Comparison of ENCODE assay signal across 8 cellular contexts in the genomic region with DNA sequence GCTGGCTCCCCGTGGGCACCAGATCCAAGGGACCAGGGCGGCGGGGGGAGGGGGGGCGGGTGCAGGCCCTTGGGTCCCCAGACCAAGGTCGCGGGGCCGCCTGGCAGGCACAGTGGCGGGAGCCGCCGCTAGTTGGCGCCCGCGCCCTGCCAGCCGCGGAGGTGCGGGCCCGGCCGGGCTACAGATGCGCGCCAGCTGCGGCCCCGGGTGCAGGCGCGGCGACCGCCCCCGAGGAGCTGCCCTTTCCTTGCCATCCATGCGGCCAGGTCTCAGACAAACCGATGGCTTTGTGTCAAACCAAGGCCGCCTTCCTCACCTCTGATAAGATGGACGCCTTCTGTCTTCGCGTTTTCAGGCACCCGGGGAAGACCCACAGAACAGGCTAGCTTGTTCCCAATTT. TPM values are rescaled to one million over a fixed set of nuclear protein-coding genes. Genes with fewer than 3 reads are reported as not detected.
DNase-seq lines count a peak whose midpoint lies in the region; ATAC-seq, FAIRE-seq and TF ChIP-seq lines count a peak whose summit lies in the region.

No MANE protein-coding gene starts in this region.

- no peak overlapping the region for H2AK5ac ChIP-seq in H1 (ENCODE audit: low read depth, low read length)

- TF ChIP-seq POLR2A in H1 (IDR thresholded peaks at IDR 0.05; ENCODE audit: control extremely low read depth in 1 of 2, low read depth in 2 of 2, low read length in 2 of 2), result no peak

- H3K18ac ChIP-seq in H1 (ENCODE audit: extremely low read depth, low read length), result peak overlapping the region; percentile 87

- H2AFZ ChIP-seq in H1 (ENCODE audit: low read length), result peak overlapping the region; percentile 72; the same call in 1 of the 2 replicates

- peak overlapping the region; percentile 89 to 90 for H3K4me2 ChIP-seq in H1 (ENCODE audit: insufficient read depth in 1 of 2, low read depth in 2 of 2, low read length in 2 of 2)

- no peak overlapping the region for H4K91ac ChIP-seq in H1 (replicated peaks; ENCODE audit: insufficient read length, low read length)

- H2BK20ac ChIP-seq in H1 (ENCODE audit: low read length), result no peak overlapping the region

- peaks cover 43 to 45% of the 10 kb centered on the region in 2 donors for H3K4me1 Mint-ChIP-seq in natural killer cell treated with Interleukin-12 subunit alpha and Interleukin-12 subunit beta and Interleukin-15 and Interleukin-18, amount 100 ng/mL, for 72 hours (ENCODE audit: low read depth in 2 of 2)

- H2BK5ac ChIP-seq in H1 (ENCODE audit: low read depth, low read length), result no peak overlapping the region

- peak overlapping the region; percentile 76 for H3K4me3 Mint-ChIP-seq in natural killer cell treated with Interleukin-12 subunit alpha and Interleukin-12 subunit beta and Interleukin-15 and Interleukin-18, amount 100 ng/mL, for 72 hours

- H3K27ac Mint-ChIP-seq in natural killer cell treated with Interleukin-12 subunit alpha and Interleukin-12 subunit beta and Interleukin-15 and Interleukin-18, amount 100 ng/mL, for 72 hours, result peak overlapping the region; percentile 49 to 73

- peaks cover 60 to 86% (median 81%) of the 10 kb centered on the region in 4 experiments for H3K27me3 ChIP-seq in H1 (replicated peaks in 1 of 4; ENCODE audit: control insufficient read depth in 3 of 4, extremely low read depth in 1 of 4, insufficient read depth in 3 of 4, low read length in 3 of 4)

- POLR2A ChIA-PET in H1 (lab: Charles Lee; ENCODE audit: partially characterized antibody), result interaction anchor here (1.5 kb wide), 1 partner anchor 201 kb away, joined by 3 read pairs; no protein-coding TSS in a partner anchor

- no peaks in the 10 kb centered on the region for H3K79me2 ChIP-seq in H1 (ENCODE audit: control insufficient read depth in 1 of 2, insufficient read depth in 2 of 2, low read length in 2 of 2)

- H4K8ac ChIP-seq in H1 (ENCODE audit: extremely low read depth, insufficient read depth, low read length), result peak overlapping the region; percentile 17; the same call in 1 of the 2 replicates

- no peaks in the 10 kb centered on the region for H3K79me1 ChIP-seq in H1 (ENCODE audit: low read depth, low read length)

- CTCF ChIA-PET in H1 (lab: Charles Lee; ENCODE audit: partially characterized antibody), result interaction anchor here (0.6 to 4.3 kb wide), 30 partner anchors 9 to 279 kb away, joined by 3 to 28 read pairs (median 4); no protein-coding TSS in a partner anchor

- no peaks in the 10 kb centered on the region for H3K9me3 Mint-ChIP-seq in natural killer cell treated with Interleukin-12 subunit alpha and Interleukin-12 subunit beta and Interleukin-15 and Interleukin-18, amount 100 ng/mL, for 72 hours

- peaks cover 0 to 8% of the 10 kb centered on the region in 2 experiments for H4K20me1 ChIP-seq in H1 (replicated peaks in 1 of 2; ENCODE audit: control insufficient read depth in 1 of 2, insufficient read depth in 2 of 2, low read length in 2 of 2)

- H2BK12ac ChIP-seq in H1 (ENCODE audit: low read depth, low read length), result peak overlapping the region; percentile 94; the same call in 1 of the 2 replicates

- intact Hi-C loops in posterior vena cava (cut with DNase I), result loop anchor here in 1 of 2 donors (5.0 to 10.0 kb wide), 2 partner anchors 105 to 163 kb away; no protein-coding TSS in a partner anchor

- peaks cover 13% of the 10 kb centered on the region for H3K36me3 Mint-ChIP-seq in natural killer cell treated with Interleukin-12 subunit alpha and Interleukin-12 subunit beta and Interleukin-15 and Interleukin-18, amount 100 ng/mL, for 72 hours

- peak overlapping the region; percentile 19 to 61 (median 38); a peak in 7 of 8 replicates for H3K4me3 ChIP-seq in H1 (ENCODE audit: extremely low read depth in 1 of 4, insufficient read depth in 2 of 4, low read depth in 3 of 4, low read length in 4 of 4)

- TF ChIP-seq CTCF in H1 (IDR thresholded peaks at IDR 0.05; ENCODE audit: control extremely low read depth in 1 of 3, insufficient read depth in 1 of 3, low read depth in 1 of 3, low read length in 3 of 3), result peak in 2 of 3 experiments; percentile 64 to 81; a peak in 3 of 4 replicates

- peaks cover 6 to 59% (median 37%) of the 10 kb centered on the region in 4 experiments for H3K4me1 ChIP-seq in H1 (replicated peaks in 1 of 4; ENCODE audit: control insufficient read depth in 3 of 4, insufficient read depth in 4 of 4, low read length in 3 of 4)

- FAIRE-seq in H1 (lab: Jason Lieb, UNC), result no peak

- H3K23me2 ChIP-seq in H1 (ENCODE audit: low read depth, low read length), result peaks cover 23% of the 10 kb centered on the region; the same call in 1 of the 2 replicates

- H2BK120ac ChIP-seq in H1 (replicated peaks; ENCODE audit: low read depth, low read length), result no peak overlapping the region

- no peak overlapping the region for H3K56ac ChIP-seq in H1 (replicated peaks; ENCODE audit: insufficient read length, low read depth, low read length)

- no peak overlapping the region for H3K27ac ChIP-seq in H1 (ENCODE audit: low read depth, low read length)

- no peak for TF ChIP-seq EP300 in H1 (IDR thresholded peaks at IDR 0.05; ENCODE audit: borderline replicate concordance in 1 of 2, low read depth in 2 of 2, low read length in 2 of 2)

- no peak overlapping the region for H3K4ac ChIP-seq in H1 (replicated peaks; ENCODE audit: insufficient read length, low read depth, low read length)

- no peak overlapping the region for H3K14ac ChIP-seq in H1 (ENCODE audit: insufficient read length)

- H4K5ac ChIP-seq in H1 (ENCODE audit: insufficient read length, low read depth, low read length), result no peak overlapping the region

- WGBS in H1 (ENCODE audit: extremely low coverage in 1 of 2, insufficient coverage in 1 of 2, insufficient read length in 1 of 2, insufficient replicate concordance in 2 of 2, low coverage in 1 of 2, low lambda C conversion rate in 2 of 2, missing lambda C conversion rate in 1 of 2), 2 experiments, result 6% methylated on average over 7 of the region's 34 CpGs; no CpG with 5 or more reads in 1 of the 2 experiments

- peak; percentile 66 for DNase-seq in Daoy (ENCODE audit: low read depth)
- peak; percentile 42 for DNase-seq in LoVo (ENCODE audit: low spot score)
- peak; percentile 29 to 40 for DNase-seq in activated CD4-positive, alpha-beta T cell treated with anti-CD3 and anti-CD28 coated beads, Interleukin-2, amount 50 U/mL, for 24 hours (ENCODE audit: low read depth in 1 of 2, low spot score in 1 of 2)
- peak in 1 of 2 experiments; percentile 89 for DNase-seq in H1 (ENCODE audit: low read depth in 1 of 2, low spot score in 2 of 2)
- no peak for DNase-seq in natural killer cell treated with Interleukin-12 subunit alpha and Interleukin-12 subunit beta and Interleukin-15 and Interleukin-18, amount 100 ng/mL, for 72 hours (ENCODE audit: low spot score)
- DNase-seq in posterior vena cava (ENCODE audit: low spot score), result no peak
- no peak for DNase-seq in G401 (ENCODE audit: low spot score)

- no peak overlapping the region for H2BK15ac ChIP-seq in H1 (ENCODE audit: low read length)

- TF ChIP-seq RAD21 in H1 (IDR thresholded peaks at IDR 0.05 in 1 of 2, conservative IDR thresholded peaks at IDR 0.05 in 1 of 2; ENCODE audit: low read depth in 2 of 2, low read length in 2 of 2), result peak; percentile 63 to 75

- in situ Hi-C loops in G401 (cut with HindIII; ENCODE audit: low sequenced_read_pairs), result no loop called here

- H3K23ac ChIP-seq in H1 (ENCODE audit: insufficient read length), result no peak overlapping the region

- ATAC-seq in natural killer cell treated with Interleukin-12 subunit alpha and Interleukin-12 subunit beta and Interleukin-15 and Interleukin-18, amount 100 ng/mL, for 72 hours, result peak; percentile 34 to 35
- ATAC-seq in GM18873 (IDR thresholded peaks at IDR 0.05; ENCODE audit: low FRiP score, unreplicated experiment), result no peak

- no peaks in the 10 kb centered on the region for H3K36me3 ChIP-seq in H1 (ENCODE audit: control insufficient read depth in 2 of 4, insufficient read depth in 4 of 4, low read length in 3 of 4)

- no peaks in the 10 kb centered on the region for H3K27me3 Mint-ChIP-seq in natural killer cell treated with Interleukin-12 subunit alpha and Interleukin-12 subunit beta and Interleukin-15 and Interleukin-18, amount 100 ng/mL, for 72 hours

- H3K9me3 ChIP-seq in H1 (ENCODE audit: insufficient read depth in 2 of 2, low read depth in 1 of 2, low read length in 1 of 2), result no peaks in the 10 kb centered on the region

- H3K9ac ChIP-seq in H1 (replicated peaks in 1 of 4; ENCODE audit: extremely low read depth in 1 of 4, low read depth in 3 of 4, low read length in 3 of 4), result no peak overlapping the region

TF ChIP-seq in H1, 55 proteins besides CTCF, POLR2A, EP300 and RAD21 (continues in another document):
- TF ChIP-seq POU5F1 (IDR thresholded peaks at IDR 0.05; ENCODE audit: low read depth, low read length) (no peak), CREB1 (IDR thresholded peaks at IDR 0.05) (no peak)

RNA-seq across cellular contexts. Expression of a gene that starts 2.2 kb away (rescaled TPM):
- total RNA-seq in Daoy (2014; rRNA removed; shearing (Covaris generic)), result 5.5 and 5.6 TPM in 2 replicates
- total RNA-seq in H1 (2021; fragmentation: NEBNext Ultra II Directional; extraction: Animal tissue kit (Norgen Biotek cat#: 25700)), result 0.48 and 0.82 TPM in 2 replicates
- polyA plus RNA-seq in H1 (2011; rRNA removed), result 0.49 and 0.62 TPM in 2 replicates
- polyA plus RNA-seq in H1 (2011; cell fraction: cytosol; rRNA removed), result 0.44 TPM
- polyA plus RNA-seq in H1 (2011; cell fraction: nucleus; rRNA removed), result 0.70 TPM
- 0.33 to 1.3 TPM (median 0.64 TPM) in 4 replicates for polyA plus RNA-seq in H1 (2012, experiment 1 of 2)
- 0.55 TPM for polyA plus RNA-seq in H1 (2012, experiment 2 of 2)
- 0.61 TPM for polyA plus RNA-seq in H1 (2013, experiment 1 of 2)
- 0.52 TPM for polyA plus RNA-seq in H1 (2013, experiment 2 of 2)
- polyA minus RNA-seq in H1 (2011; rRNA and poly(A)+ RNA removed), result 0.13 TPM in 1 of 2 replicates, not detected in the other
- polyA minus RNA-seq in H1 (2011; cell fraction: cytosol; rRNA and poly(A)+ RNA removed), result 1.5 TPM
- polyA minus RNA-seq in H1 (2011; cell fraction: nucleus; rRNA and poly(A)+ RNA removed), result 0.30 TPM
- 100 to 1,000 TPM; 177 to 186 TPM for total RNA-seq in natural killer cell treated with Interleukin-12 subunit alpha and Interleukin-12 subunit beta and Interleukin-15 and Interleukin-18, amount 100 ng/mL, for 72 hours
- 1 to 10 TPM; 5.0 to 8.9 TPM for total RNA-seq in posterior vena cava
- total RNA-seq in G401 (2014; rRNA removed; shearing (Covaris generic)), result 0.17 TPM in 1 of 2 replicates, not detected in the other

Comparison
In these comparisons a context has a peak if more than half of its experiments do, and no peak if none do; other contexts are left out.
1. DNase-seq: peak in Daoy (single experiment), LoVo (single experiment) and activated CD4-positive, alpha-beta T cell treated with anti-CD3 and anti-CD28 coated beads, Interleukin-2, amount 50 U/mL, for 24 hours (2 of 2); none in natural killer cell treated with Interleukin-12 subunit alpha and Interleukin-12 subunit beta and Interleukin-15 and Interleukin-18, amount 100 ng/mL, for 72 hours (single experiment), posterior vena cava (single experiment) and G401 (single experiment).
2. RNA of a gene that starts 2.2 kb away (total RNA-seq): 177 to 186 TPM in natural killer cell treated with Interleukin-12 subunit alpha and Interleukin-12 subunit beta and Interleukin-15 and Interleukin-18, amount 100 ng/mL, for 72 hours; 5.0 to 8.9 TPM in posterior vena cava, 5.5 to 5.6 TPM in Daoy, 0.48 to 0.82 TPM in H1 and 0.17 TPM in G401; every median in the first group is over 10 times any median in the second.